35 cellular contexts compared by ENCODE assay signal in genomic region chr11:118325283-118325682, GRCh38. TPM values are rescaled to one million over a fixed set of nuclear protein-coding genes. Genes with fewer than 3 reads are reported as not detected.
"Had no signal": no experiment of that assay in that cellular context is flagged by ENCODE, and none has a peak within 500 bp of the region (broad histone marks: within the 10 kb centered on the region; RNA-seq: fewer than 3 reads in every experiment).

No MANE protein-coding gene starts in this region.

- H3K4me1 ChIP-seq: ascending aorta had no signal

- H3K27ac ChIP-seq: ascending aorta, cardiac muscle cell, VCaP had no signal

- ATAC-seq: activated CD4-positive, alpha-beta T cell treated with anti-CD3 and anti-CD28 coated beads for 36 hours; activated CD8-positive, alpha-beta memory T cell treated with anti-CD3 and anti-CD28 coated beads, Interleukin-2, amount 10 ng/mL, durations not matched to agents 7 days and 5 days; activated CD8-positive, alpha-beta T cell treated with anti-CD3 and anti-CD28 coated beads, Interleukin-2, amount 10 ng/mL, durations not matched to agents 7 days and 5 days had no signal

- H3K4me3 Mint-ChIP-seq: activated B cell treated with CpG ODN at 0.5 μM for 24 hours; activated CD4-positive, alpha-beta memory T cell treated with anti-CD3 and anti-CD28 coated beads, Interleukin-2, amount 10 ng/mL, durations not matched to agents 7 days and 5 days; activated CD4-positive, alpha-beta T cell treated with anti-CD3 and anti-CD28 coated beads for 36 hours; activated CD4-positive, alpha-beta T cell treated with anti-CD3 and anti-CD28 coated beads, Interleukin-2, amount 10 ng/mL, durations not matched to agents 7 days and 5 days; activated CD8-positive, alpha-beta memory T cell treated with anti-CD3 and anti-CD28 coated beads, Interleukin-2, amount 10 ng/mL, durations not matched to agents 7 days and 5 days; activated CD8-positive, alpha-beta T cell treated with anti-CD3 and anti-CD28 coated beads, Interleukin-2, amount 10 ng/mL, durations not matched to agents 7 days and 5 days; activated naive CD4-positive, alpha-beta T cell treated with anti-CD3 and anti-CD28 coated beads, Interleukin-2, amount 10 ng/mL, durations not matched to agents 7 days and 5 days; activated naive CD8-positive, alpha-beta T cell treated with anti-CD3 and anti-CD28 coated beads for 36 hours; activated T-cell treated with anti-CD3 and anti-CD28 coated beads, Interleukin-2, amount 50 U/mL, for 24 hours; brain; central memory CD8-positive, alpha-beta T cell; T-helper 1 cell treated with Interleukin-12 subunit alpha and Interleukin-12 subunit beta and Interleukin-4 antibody, amounts not matched to agents 30 μg/mL and 1 μg/mL, for 36 hours; T-helper 2 cell treated with Interferon-gamma antibody and Interleukin-4, amounts not matched to agents 5 μg/mL and 100 μg/mL, for 36 hours had no signal

- H3K4me3 ChIP-seq: ascending aorta, cardiac muscle cell had no signal

- H3K4me1 Mint-ChIP-seq: brain had no signal

- H3K27me3 ChIP-seq: ascending aorta had no signal

- H3K9me3 ChIP-seq: ascending aorta had no signal

- H3K27ac Mint-ChIP-seq: activated B cell treated with CpG ODN at 0.5 μM for 24 hours; activated CD4-positive, alpha-beta memory T cell treated with anti-CD3 and anti-CD28 coated beads, Interleukin-2, amount 10 ng/mL, durations not matched to agents 7 days and 5 days; activated CD4-positive, alpha-beta T cell treated with anti-CD3 and anti-CD28 coated beads for 36 hours; activated CD4-positive, alpha-beta T cell treated with anti-CD3 and anti-CD28 coated beads, Interleukin-2, amount 10 ng/mL, durations not matched to agents 7 days and 5 days; activated CD8-positive, alpha-beta memory T cell treated with anti-CD3 and anti-CD28 coated beads, Interleukin-2, amount 10 ng/mL, durations not matched to agents 7 days and 5 days; activated CD8-positive, alpha-beta T cell treated with anti-CD3 and anti-CD28 coated beads, Interleukin-2, amount 10 ng/mL, durations not matched to agents 7 days and 5 days; activated naive CD4-positive, alpha-beta T cell treated with anti-CD3 and anti-CD28 coated beads, Interleukin-2, amount 10 ng/mL, durations not matched to agents 7 days and 5 days; activated naive CD8-positive, alpha-beta T cell treated with anti-CD3 and anti-CD28 coated beads for 36 hours; activated T-helper 2 cell treated with anti-CD3 and anti-CD28 coated beads, Interferon-gamma antibody, Interleukin-2, Interleukin-4, amounts not matched to agents 10 μg/mL and 5 μg/mL and 100 μg/mL, durations not matched to agents 14 hours and 24 hours and 36 hours; brain; T-helper 1 cell treated with Interleukin-12 subunit alpha and Interleukin-12 subunit beta and Interleukin-4 antibody, amounts not matched to agents 30 μg/mL and 1 μg/mL, for 36 hours; T-helper 2 cell treated with Interferon-gamma antibody and Interleukin-4, amounts not matched to agents 5 μg/mL and 100 μg/mL, for 36 hours had no signal

- H3K27me3 Mint-ChIP-seq: activated CD4-positive, alpha-beta memory T cell treated with anti-CD3 and anti-CD28 coated beads, Interleukin-2, amount 10 ng/mL, durations not matched to agents 7 days and 5 days; activated CD4-positive, alpha-beta T cell treated with anti-CD3 and anti-CD28 coated beads for 36 hours; activated CD4-positive, alpha-beta T cell treated with anti-CD3 and anti-CD28 coated beads, Interleukin-2, amount 10 ng/mL, durations not matched to agents 7 days and 5 days; activated CD8-positive, alpha-beta memory T cell treated with anti-CD3 and anti-CD28 coated beads, Interleukin-2, amount 10 ng/mL, durations not matched to agents 7 days and 5 days; activated naive CD4-positive, alpha-beta T cell treated with anti-CD3 and anti-CD28 coated beads, Interleukin-2, amount 10 ng/mL, durations not matched to agents 7 days and 5 days; activated naive CD8-positive, alpha-beta T cell treated with anti-CD3 and anti-CD28 coated beads for 36 hours; activated T-cell treated with anti-CD3 and anti-CD28 coated beads, Interleukin-2, amount 50 U/mL, for 24 hours; central memory CD8-positive, alpha-beta T cell had no signal

- H3K36me3 Mint-ChIP-seq: brain had no signal

- H3K9me3 Mint-ChIP-seq: activated B cell treated with CpG ODN at 0.5 μM for 24 hours; activated CD4-positive, alpha-beta memory T cell treated with anti-CD3 and anti-CD28 coated beads, Interleukin-2, amount 10 ng/mL, durations not matched to agents 7 days and 5 days; activated naive CD4-positive, alpha-beta T cell treated with anti-CD3 and anti-CD28 coated beads, Interleukin-2, amount 10 ng/mL, durations not matched to agents 7 days and 5 days; activated T-cell treated with anti-CD3 and anti-CD28 coated beads, Interleukin-2, amount 50 U/mL, for 24 hours; activated T-helper 2 cell treated with anti-CD3 and anti-CD28 coated beads, Interferon-gamma antibody, Interleukin-2, Interleukin-4, amounts not matched to agents 10 μg/mL and 5 μg/mL and 100 μg/mL, durations not matched to agents 14 hours and 24 hours and 36 hours; central memory CD8-positive, alpha-beta T cell; T-helper 1 cell treated with Interleukin-12 subunit alpha and Interleukin-12 subunit beta and Interleukin-4 antibody, amounts not matched to agents 30 μg/mL and 1 μg/mL, for 36 hours; T-helper 2 cell treated with Interferon-gamma antibody and Interleukin-4, amounts not matched to agents 5 μg/mL and 100 μg/mL, for 36 hours had no signal

- DNase-seq: activated B cell treated with CpG ODN at 0.5 μM for 24 hours; activated CD4-positive, alpha-beta memory T cell treated with anti-CD3 and anti-CD28 coated beads, Interleukin-2, amount 10 ng/mL, durations not matched to agents 7 days and 5 days; activated CD4-positive, alpha-beta T cell treated with anti-CD3 and anti-CD28 coated beads for 1 hour; activated CD4-positive, alpha-beta T cell treated with anti-CD3 and anti-CD28 coated beads for 36 hours; activated CD4-positive, alpha-beta T cell treated with anti-CD3 and anti-CD28 coated beads for 48 hours; activated CD4-positive, alpha-beta T cell treated with anti-CD3 and anti-CD28 coated beads, Interleukin-2, amount 10 ng/mL, durations not matched to agents 7 days and 5 days; activated CD4-positive, alpha-beta T cell treated with anti-CD3 and anti-CD28 coated beads, Interleukin-2, amount 50 U/mL, for 48 hours; activated CD8-positive, alpha-beta memory T cell treated with anti-CD3 and anti-CD28 coated beads for 24 hours; activated CD8-positive, alpha-beta memory T cell treated with anti-CD3 and anti-CD28 coated beads, Interleukin-2, amount 10 ng/mL, durations not matched to agents 7 days and 5 days; activated CD8-positive, alpha-beta memory T cell treated with anti-CD3 and anti-CD28 coated beads, Interleukin-2, amount 50 U/mL, for 48 hours; activated CD8-positive, alpha-beta T cell treated with anti-CD3 and anti-CD28 coated beads, Interleukin-2, amount 10 ng/mL, durations not matched to agents 7 days and 5 days; activated effector memory CD4-positive, alpha-beta T cell treated with Interleukin-2 at 50 U/mL for 16 hours; activated gamma-delta T cell; activated naive CD4-positive, alpha-beta T cell treated with anti-CD3 and anti-CD28 coated beads, Interleukin-2, amount 10 ng/mL, durations not matched to agents 7 days and 5 days; activated naive CD4-positive, alpha-beta T cell treated with Interleukin-2 at 50 U/mL for 16 hours; activated naive CD8-positive, alpha-beta T cell treated with anti-CD3 and anti-CD28 coated beads for 36 hours; activated T-cell treated with anti-CD3 and anti-CD28 coated beads, Interleukin-2, amount 50 U/mL, for 24 hours; activated T-cell treated with anti-CD3 and anti-CD28 coated beads, Interleukin-2, amount 50 U/mL, for 48 hours; amygdala; anterior cingulate cortex; caudate nucleus; cerebellar nuclear complex; T-helper 1 cell; T-helper 2 cell; T-helper 9 cell had no signal

- H3K36me3 ChIP-seq: ascending aorta, cardiac muscle cell had no signal

RNA-seq across cellular contexts. Expression of gene CD3D, which starts 17.2 kb away (rescaled TPM):
- total RNA-seq: ascending aorta, bronchial epithelial cell, cardiac muscle cell, chondrocyte had no signal
- polyA plus RNA-seq: cardiac muscle cell had no signal

RNA-seq across cellular contexts. Expression of gene CD3G, which starts 18.9 kb away (rescaled TPM):
- total RNA-seq: activated B cell treated with CpG ODN at 0.5 μM for 24 hours, ascending aorta, bronchial epithelial cell, cardiac muscle cell, chondrocyte had no signal
- polyA plus RNA-seq: cardiac muscle cell had no signal

RNA-seq across cellular contexts. Expression of gene CD3E, which starts 20.8 kb away (rescaled TPM):
- total RNA-seq: ascending aorta, bronchial epithelial cell, cardiac muscle cell, chondrocyte had no signal
- polyA plus RNA-seq: cardiac muscle cell had no signal
